Comparison of ENCODE assay signal across 8 cellular contexts in the genomic region with DNA sequence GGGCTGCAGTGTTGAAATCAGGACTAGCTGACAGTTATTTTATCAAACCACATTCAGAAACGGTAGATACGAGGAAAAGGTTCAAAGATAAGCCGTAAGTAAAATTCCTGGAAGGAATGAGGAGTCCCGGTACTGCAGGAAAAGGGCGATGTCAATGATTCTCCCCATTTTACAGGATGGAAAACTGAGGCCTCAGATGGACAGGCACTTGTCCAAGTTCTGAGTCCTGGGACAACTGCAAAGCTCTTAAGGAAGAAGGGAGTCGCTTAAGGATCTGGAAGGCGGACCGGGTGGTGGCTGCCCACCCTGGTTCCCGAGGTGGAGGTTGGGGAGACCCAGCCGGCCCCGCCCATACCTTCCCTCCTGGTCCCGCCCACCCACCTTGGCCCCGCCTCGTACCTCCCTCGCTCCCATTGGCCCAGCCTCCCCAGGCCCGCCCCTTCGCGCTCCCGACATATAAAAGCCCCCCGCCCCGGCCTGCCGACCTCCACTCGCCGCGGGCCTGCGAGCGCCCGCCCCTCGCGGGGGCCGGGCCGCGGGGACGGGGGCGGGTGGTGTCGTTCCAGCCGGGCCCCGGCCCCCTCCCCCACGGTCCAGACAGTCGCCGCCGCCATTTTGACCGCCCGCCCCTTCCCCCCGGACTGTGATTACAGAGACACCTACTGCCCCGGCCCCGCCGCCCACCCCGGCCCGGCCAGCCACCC. TPM values are rescaled to one million over a fixed set of nuclear protein-coding genes. Genes with fewer than 3 reads are reported as not detected.
DNase-seq lines count a peak whose midpoint lies in the region; ATAC-seq and TF ChIP-seq lines count a peak whose summit lies in the region.

No MANE protein-coding gene starts in this region.

- H3K27me3 ChIP-seq in duodenal mucosa (ENCODE audit: control insufficient read depth in 1 of 2, insufficient read depth in 2 of 2, low read length in 2 of 2) (no peaks in the 10 kb centered on the region), lung (ENCODE audit: control insufficient read depth, insufficient read depth) (no peaks in the 10 kb centered on the region)

- DNase-seq in NCI-H187 (lab: John Stamatoyannopoulos, UW) = peak; percentile 33 to 65
- no peak for DNase-seq in NCI-H187 treated with DMSO at 0.1 percent for 48 hours (lab: John Stamatoyannopoulos, UW)
- DNase-seq in NCI-H774 (lab: John Stamatoyannopoulos, UW) = peak; percentile 75
- DNase-seq in activated CD4-positive, alpha-beta memory T cell treated with anti-CD3 and anti-CD28 coated beads for 36 hours = peak; percentile 95
- DNase-seq in lung (ENCODE audit: low spot score) = peak; percentile 92
- DNase-seq in stimulated activated CD4-positive, alpha-beta T cell treated with anti-CD3 and anti-CD28 coated beads, Interleukin-4, amount 100 ng/mL, for 4 hours = peak; percentile 85 to 91

- H3K4me1 ChIP-seq in duodenal mucosa (ENCODE audit: control insufficient read depth in 1 of 2, insufficient read depth in 2 of 2, low read length in 2 of 2) (peaks cover 21 to 26% of the 10 kb centered on the region in 2 donors), lung (ENCODE audit: control insufficient read depth in 2 of 2, insufficient read depth in 2 of 2, low read length in 2 of 2) (peaks cover 4 to 5% of the 10 kb centered on the region in 2 donors)

- H3K9ac ChIP-seq in duodenal mucosa (ENCODE audit: low read depth in 1 of 2, low read length in 2 of 2) = peak overlapping the region; percentile 13 to 56

- TF ChIP-seq CTCF in lung (IDR thresholded peaks at IDR 0.05; ENCODE audit: control extremely low read depth, extremely low read depth) = no peak

- H3K9me3 ChIP-seq in duodenal mucosa (ENCODE audit: control insufficient read depth in 1 of 2, low read length in 2 of 2) = no peaks in the 10 kb centered on the region
- no peaks in the 10 kb centered on the region for H3K9me3 ChIP-seq in lung (ENCODE audit: control insufficient read depth in 2 of 2, insufficient read depth in 1 of 2, low read length in 1 of 2)

- H3K27me3 Mint-ChIP-seq in activated CD4-positive, alpha-beta memory T cell treated with anti-CD3 and anti-CD28 coated beads for 36 hours = no peaks in the 10 kb centered on the region

- intact Hi-C loops in activated CD4-positive, alpha-beta memory T cell treated with anti-CD3 and anti-CD28 coated beads for 36 hours (cut with micrococcal nuclease) = loop anchor here (1.0 to 10.0 kb wide), 5 partner anchors 19 to 359 kb away; partner anchors contain the start of genes BRME1, CC2D1A and DCAF15

- H3K9me3 Mint-ChIP-seq in activated CD4-positive, alpha-beta memory T cell treated with anti-CD3 and anti-CD28 coated beads for 36 hours = no peaks in the 10 kb centered on the region

- WGBS in lung, 2 donors = 3 to 4% methylated on average over 34 to 50 of the region's 50 CpGs

- H3K4me3 Mint-ChIP-seq in activated CD4-positive, alpha-beta memory T cell treated with anti-CD3 and anti-CD28 coated beads for 36 hours = peak overlapping the region; percentile 77

- H3K4me3 ChIP-seq in duodenal mucosa (ENCODE audit: low read depth in 1 of 2, low read length in 2 of 2) (peak overlapping the region; percentile 84 to 94), lung (peak overlapping the region; percentile 31)

- H3K36me3 Mint-ChIP-seq in activated CD4-positive, alpha-beta memory T cell treated with anti-CD3 and anti-CD28 coated beads for 36 hours = peaks cover 2% of the 10 kb centered on the region

- POLR2A ChIA-PET in activated CD4-positive, alpha-beta memory T cell treated with anti-CD3 and anti-CD28 coated beads for 36 hours (lab: Charles Lee) = interaction anchor here (0.6 to 1.8 kb wide), 13 partner anchors 12 to 418 kb away, joined by 3 to 12 read pairs (median 3); partner anchors contain the start of genes DCAF15 and IL27RA

- peaks cover 42% of the 10 kb centered on the region for H3K4me1 Mint-ChIP-seq in activated CD4-positive, alpha-beta memory T cell treated with anti-CD3 and anti-CD28 coated beads for 36 hours (ENCODE audit: low read depth)

- peak overlapping the region; percentile 99 for H3K27ac ChIP-seq in duodenal mucosa (ENCODE audit: low read depth, low read length)
- H3K27ac ChIP-seq in lung (ENCODE audit: low read depth in 1 of 2, low read length in 1 of 2) = peak overlapping the region; percentile 94 to 97

- CTCF ChIA-PET in activated CD4-positive, alpha-beta memory T cell treated with anti-CD3 and anti-CD28 coated beads for 36 hours (lab: Charles Lee) = interaction anchor here (0.9 to 2.6 kb wide), 4 partner anchors 19 to 143 kb away, joined by 3 to 13 read pairs (median 4); partner anchors contain the start of genes ASF1B and IL27RA

- peak overlapping the region; percentile 85 for H3K27ac Mint-ChIP-seq in activated CD4-positive, alpha-beta memory T cell treated with anti-CD3 and anti-CD28 coated beads for 36 hours

- H3K36me3 ChIP-seq in duodenal mucosa (ENCODE audit: control insufficient read depth in 1 of 2, insufficient read depth in 2 of 2, low read length in 2 of 2) (no peaks in the 10 kb centered on the region), lung (ENCODE audit: control insufficient read depth in 2 of 2, insufficient read depth in 2 of 2, low read length in 2 of 2) (no peaks in the 10 kb centered on the region)

- ATAC-seq in HG03175 (IDR thresholded peaks at IDR 0.05; ENCODE audit: unreplicated experiment) = peak; percentile 16
- ATAC-seq in lung (ENCODE audit: insufficient read depth, low FRiP score) = peak; percentile 66

RNA-seq across cellular contexts. Expression of gene RFX1, which starts 0.6 kb away (rescaled TPM):
- total RNA-seq in activated CD4-positive, alpha-beta memory T cell treated with anti-CD3 and anti-CD28 coated beads for 36 hours = 10 to 100 TPM; 14.4 to 15.2 TPM
- 10 to 100 TPM; 10.1 to 18.6 TPM for total RNA-seq in lung
- polyA plus RNA-seq in lung = 1 to 10 TPM; 5.7 to 5.9 TPM

RNA-seq across cellular contexts. Expression of gene RLN3, which starts 22.4 kb away (rescaled TPM):
- total RNA-seq in activated CD4-positive, alpha-beta memory T cell treated with anti-CD3 and anti-CD28 coated beads for 36 hours = not detected
- under 1 TPM in 1 of 2 donors, not detected in 1; 0.52 TPM for total RNA-seq in lung
- polyA plus RNA-seq in lung = under 1 TPM in 1 of 2 donors, not detected in 1; 0.50 TPM

RNA-seq across cellular contexts. Expression of gene IL27RA, which starts 26.0 kb away (rescaled TPM):
- total RNA-seq in activated CD4-positive, alpha-beta memory T cell treated with anti-CD3 and anti-CD28 coated beads for 36 hours = 10 to 100 TPM; 61.9 to 62.0 TPM
- total RNA-seq in lung = 10 to 100 TPM in 1 of 2 donors, 1 to 10 TPM in 1; 8.4 to 21.5 TPM
- 10 to 100 TPM in 1 of 2 donors, 1 to 10 TPM in 1; 7.0 to 22.7 TPM for polyA plus RNA-seq in lung

RNA-seq across cellular contexts. Expression of gene DCAF15, which starts 53.2 kb away (rescaled TPM):
- 10 to 100 TPM; 67.0 to 72.0 TPM for total RNA-seq in activated CD4-positive, alpha-beta memory T cell treated with anti-CD3 and anti-CD28 coated beads for 36 hours
- 10 to 100 TPM; 13.8 to 37.9 TPM for total RNA-seq in lung
- 10 to 100 TPM; 29.0 to 56.1 TPM for polyA plus RNA-seq in lung

RNA-seq across cellular contexts. Expression of gene PALM3, which starts 56.3 kb away (rescaled TPM):
- not detected for total RNA-seq in activated CD4-positive, alpha-beta memory T cell treated with anti-CD3 and anti-CD28 coated beads for 36 hours
- total RNA-seq in lung = 10 to 100 TPM in 1 of 2 donors, under 1 TPM in 1; 0.71 to 14.3 TPM
- polyA plus RNA-seq in lung = 10 to 100 TPM in 1 of 2 donors, 1 to 10 TPM in 1; 2.5 to 20.6 TPM
